ENCODE assay signal across 26 cellular contexts in the genomic region with DNA sequence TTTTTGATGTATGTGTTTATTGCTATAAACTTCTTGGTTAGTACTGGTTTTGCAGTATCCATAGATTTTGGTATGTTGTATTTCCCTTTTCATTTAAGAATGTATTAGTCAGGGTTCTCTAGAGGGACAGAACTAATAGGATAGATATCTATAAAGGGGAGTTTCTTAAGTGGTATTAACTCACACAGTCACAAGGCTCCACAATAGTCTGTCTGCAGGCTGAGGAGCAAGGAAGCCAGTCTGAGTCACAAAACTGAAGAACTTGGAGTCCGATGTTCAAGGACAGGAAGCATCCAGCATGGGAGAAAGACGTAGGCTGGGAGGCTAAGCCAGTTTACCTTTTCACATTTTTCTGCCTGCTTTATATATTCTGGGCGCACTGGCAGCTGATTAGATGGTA.
"Had no signal": no experiment of that assay in that cellular context is flagged by ENCODE, and none has a peak within 500 bp of the region (broad histone marks: within the 10 kb centered on the region; RNA-seq: fewer than 3 reads in every experiment).

No MANE protein-coding gene starts in this region.

- H3K9ac ChIP-seq: neural progenitor cell, parathyroid adenoma had no signal

- H3K4me2 ChIP-seq: neural progenitor cell had no signal

- H3K27ac ChIP-seq: neural progenitor cell, ovary, parathyroid adenoma, psoas muscle, right lobe of liver, sigmoid colon, stomach, thoracic aorta, thyroid gland, tibial nerve, upper lobe of left lung, vagina had no signal

- H3K9me3 ChIP-seq: ovary, right lobe of liver, stomach, thoracic aorta, thyroid gland, upper lobe of left lung, vagina had no signal

- ATAC-seq: naive thymus-derived CD4-positive, alpha-beta T cell; natural killer cell; psoas muscle; right cardiac atrium; right lobe of liver; stimulated activated effector memory CD8-positive, alpha-beta T cell treated with anti-CD3 and anti-CD28 coated beads, Interleukin-12 subunit alpha, Interleukin-12 subunit beta, amount 100 ng/mL, for 72 hours; stimulated activated naive B cell treated with anti-CD40 and anti-IgM and Interleukin-4, amounts not matched to agents 10 μg/mL and 1 μg/mL and 100 μg/mL, for 72 hours had no signal

- H3K27me3 ChIP-seq: neural progenitor cell, ovary, right lobe of liver, sigmoid colon, stomach, thyroid gland, tibial nerve, upper lobe of left lung, vagina had no signal

- H3K36me3 Mint-ChIP-seq: natural killer cell had no signal

- H3K4me1 ChIP-seq: parathyroid adenoma, psoas muscle, right lobe of liver, sigmoid colon, vagina had no signal

- H3K4me1 Mint-ChIP-seq: naive thymus-derived CD4-positive, alpha-beta T cell; natural killer cell; nephron; neural progenitor cell; stimulated activated effector memory CD8-positive, alpha-beta T cell treated with anti-CD3 and anti-CD28 coated beads, Interleukin-12 subunit alpha, Interleukin-12 subunit beta, amount 100 ng/mL, for 72 hours; stimulated activated naive B cell treated with anti-CD40 and anti-IgM and Interleukin-4, amounts not matched to agents 10 μg/mL and 1 μg/mL and 100 μg/mL, for 72 hours had no signal

- H3K9me3 Mint-ChIP-seq: naive thymus-derived CD4-positive, alpha-beta T cell; natural killer cell had no signal

- H2AFZ ChIP-seq: neural progenitor cell, parathyroid adenoma had no signal

- H3K4me3 Mint-ChIP-seq: naive thymus-derived CD4-positive, alpha-beta T cell; natural killer cell; nephron; neural progenitor cell; stimulated activated effector memory CD8-positive, alpha-beta T cell treated with anti-CD3 and anti-CD28 coated beads, Interleukin-12 subunit alpha, Interleukin-12 subunit beta, amount 100 ng/mL, for 72 hours; stimulated activated naive B cell treated with anti-CD40 and anti-IgM and Interleukin-4, amounts not matched to agents 10 μg/mL and 1 μg/mL and 100 μg/mL, for 72 hours; stimulated activated naive CD8-positive, alpha-beta T cell treated with anti-CD3 and anti-CD28 coated beads, Interleukin-15, Interleukin-2, amounts not matched to agents 100 ng/mL and 50 ng/mL, for 24 hours had no signal

- H3K27ac Mint-ChIP-seq: naive thymus-derived CD4-positive, alpha-beta T cell; natural killer cell; nephron; neural progenitor cell; progenitor cell of endocrine pancreas; stimulated activated effector memory CD8-positive, alpha-beta T cell treated with anti-CD3 and anti-CD28 coated beads, Interleukin-12 subunit alpha, Interleukin-12 subunit beta, amount 100 ng/mL, for 72 hours; stimulated activated naive B cell treated with anti-CD40 and anti-IgM and Interleukin-4, amounts not matched to agents 10 μg/mL and 1 μg/mL and 100 μg/mL, for 72 hours; stimulated activated naive CD8-positive, alpha-beta T cell treated with anti-CD3 and anti-CD28 coated beads, Interleukin-15, Interleukin-2, amounts not matched to agents 100 ng/mL and 50 ng/mL, for 24 hours had no signal

- H3K4me3 ChIP-seq: neural progenitor cell, ovary, psoas muscle, right lobe of liver, sigmoid colon, stomach, thoracic aorta, thyroid gland, tibial nerve, upper lobe of left lung, vagina had no signal

- DNase-seq: naive thymus-derived CD4-positive, alpha-beta T cell; natural killer cell; occipital lobe; ovary; psoas muscle; right lobe of liver; sigmoid colon; small intestine; stimulated activated CD4-positive, alpha-beta T cell treated with anti-CD3 and anti-CD28 coated beads, Interleukin-1b, Interleukin-23, amount 100 ng/mL, for 48 hours; stimulated activated CD4-positive, alpha-beta T cell treated with anti-CD3 and anti-CD28 coated beads, Interleukin-4, amount 100 ng/mL, for 24 hours; stimulated activated naive B cell treated with anti-CD40 and anti-IgM and Interleukin-4, amounts not matched to agents 10 μg/mL and 1 μg/mL and 100 μg/mL, for 72 hours; stimulated activated naive CD4-positive, alpha-beta T cell treated with Interleukin-2 at 50 U/mL for 16 hours; stomach; thyroid gland; trophoblast cell; upper lobe of left lung had no signal

- H3K27me3 Mint-ChIP-seq: naive thymus-derived CD4-positive, alpha-beta T cell; progenitor cell of endocrine pancreas; stimulated activated naive B cell treated with anti-CD40 and anti-IgM and Interleukin-4, amounts not matched to agents 10 μg/mL and 1 μg/mL and 100 μg/mL, for 72 hours; stimulated activated naive CD8-positive, alpha-beta T cell treated with anti-CD3 and anti-CD28 coated beads, Interleukin-15, Interleukin-2, amounts not matched to agents 100 ng/mL and 50 ng/mL, for 24 hours had no signal

- H3K36me3 ChIP-seq: ovary, right lobe of liver, thoracic aorta, thyroid gland had no signal
